In genomic region chr7:55533729-55534080, GRCh38 we compare ENCODE assay signal across 8 cellular contexts. TPM values are rescaled to one million over a fixed set of nuclear protein-coding genes. Genes with fewer than 3 reads are reported as not detected.
DNase-seq lines count a peak whose midpoint lies in the region; ATAC-seq, FAIRE-seq and TF ChIP-seq lines count a peak whose summit lies in the region.

No MANE protein-coding gene starts in this region.

- TF ChIP-seq RAD21 in GM12878 (IDR thresholded peaks at IDR 0.05; ENCODE audit: insufficient read depth, low read depth, low read length), result no peak

- no peak for DNase-seq in CD8-positive, alpha-beta T cell
- DNase-seq in GM12878 (ENCODE audit: low read depth, low spot score) (no peak), osteoblast (ENCODE audit: insufficient read length, low spot score, missing footprints) (no peak), activated gamma-delta T cell (lab: John Stamatoyannopoulos, UW) (no peak), iPS-NIHi7 (ENCODE audit: extremely low spot score) (no peak), posterior vena cava (ENCODE audit: low spot score) (no peak)

- FAIRE-seq in GM12878 (lab: Jason Lieb, UNC), result no peak

- H3K27me3 ChIP-seq in CD8-positive, alpha-beta T cell (ENCODE audit: insufficient read depth, low read length), result no peaks in the 10 kb centered on the region
- no peaks in the 10 kb centered on the region for H3K27me3 ChIP-seq in GM12878 (replicated peaks in 1 of 2; ENCODE audit: control insufficient read depth in 2 of 2, insufficient read depth in 2 of 2, low read length in 1 of 2)
- no peaks in the 10 kb centered on the region for H3K27me3 ChIP-seq in osteoblast (ENCODE audit: insufficient read depth, low read length)

- no peak overlapping the region for H2AFZ ChIP-seq in GM12878 (ENCODE audit: control insufficient read depth, low read depth, low read length)
- no peak overlapping the region for H2AFZ ChIP-seq in osteoblast (ENCODE audit: low read length)

- intact Hi-C loops in CD8-positive, alpha-beta T cell (cut with DNase I, micrococcal nuclease), result loop anchor here (1.0 to 5.0 kb wide), 3 partner anchors 37 to 56 kb away; no protein-coding TSS in a partner anchor
- intact Hi-C loops in GM12878 (cut with micrococcal nuclease; ENCODE audit: unreplicated experiment), result loop anchor here (1.0 kb wide), 6 partner anchors 16 to 224 kb away; partner anchors contain the start of gene LANCL2
- intact Hi-C loops in posterior vena cava (cut with DNase I), result no loop called here

- peaks cover 5% of the 10 kb centered on the region for H3K36me3 Mint-ChIP-seq in CD8-positive, alpha-beta T cell
- H3K36me3 Mint-ChIP-seq in IgD-negative memory B cell, result peaks cover 3% of the 10 kb centered on the region

- peaks cover 90% of the 10 kb centered on the region for H3K79me2 ChIP-seq in GM12878 (ENCODE audit: control insufficient read depth, insufficient read depth, low read length)
- peaks cover 78% of the 10 kb centered on the region for H3K79me2 ChIP-seq in osteoblast (ENCODE audit: insufficient read depth, low read length)

- no peak for TF ChIP-seq EP300 in GM12878 (IDR thresholded peaks at IDR 0.05; ENCODE audit: borderline replicate concordance in 1 of 2, control insufficient read depth in 1 of 2, low read depth in 2 of 2, low read length in 2 of 2)

- RAD21 ChIA-PET in GM12878 (lab: Charles Lee; ENCODE audit: unreplicated experiment), result interaction anchor here (0.8 to 12.4 kb wide), 17 partner anchors 9 to 447 kb away, joined by 3 to 245 read pairs (median 5); partner anchors contain the start of gene VOPP1

- H3K27me3 Mint-ChIP-seq in CD8-positive, alpha-beta T cell (ENCODE audit: low read depth), result no peaks in the 10 kb centered on the region
- no peaks in the 10 kb centered on the region for H3K27me3 Mint-ChIP-seq in IgD-negative memory B cell

- TF ChIP-seq POLR2A in GM12878 (IDR thresholded peaks at IDR 0.05; ENCODE audit: low read depth, low read length), result no peak

- BruUV-seq in GM12878 (replicated peaks; lab: Mats Ljungman, UMichigan), result no TSS peak

- H3K4me2 ChIP-seq in GM12878 (ENCODE audit: control insufficient read depth, insufficient read depth), result peak overlapping the region; percentile 92
- peak overlapping the region; percentile 39 for H3K4me2 ChIP-seq in osteoblast (ENCODE audit: insufficient read depth, low read length)

- H3K9me3 ChIP-seq in CD8-positive, alpha-beta T cell (ENCODE audit: low read length), result no peaks in the 10 kb centered on the region
- H3K9me3 ChIP-seq in GM12878 (replicated peaks; ENCODE audit: control insufficient read depth, insufficient read depth, low read length) (no peaks in the 10 kb centered on the region), osteoblast (ENCODE audit: low read depth, low read length) (no peaks in the 10 kb centered on the region)

- no peak for TF ChIP-seq CTCF in CD8-positive, alpha-beta T cell (IDR thresholded peaks at IDR 0.05)
- TF ChIP-seq CTCF in GM12878 (IDR thresholded peaks at IDR 0.05 in 2 of 3, conservative IDR thresholded peaks at IDR 0.05 in 1 of 3; ENCODE audit: control insufficient read depth in 2 of 3, extremely low read depth in 1 of 3, insufficient read depth in 1 of 3, low read depth in 3 of 3, low read length in 3 of 3) (no peak), osteoblast (IDR thresholded peaks at IDR 0.05; ENCODE audit: extremely low read depth, low read depth, low read length) (no peak)

- POLR2A ChIA-PET in CD8-positive, alpha-beta T cell (lab: Charles Lee), result interaction anchor here (1.1 to 2.9 kb wide), 3 partner anchors 12 to 64 kb away, joined by 3 to 21 read pairs (median 12); partner anchors contain the start of gene VOPP1
- POLR2A ChIA-PET in GM12878 (lab: Charles Lee), result interaction anchor here (0.6 to 12.5 kb wide), 15 partner anchors 12 to 227 kb away, joined by 3 to 156 read pairs (median 14); partner anchors contain the start of gene VOPP1

- peak overlapping the region; percentile 92 for H3K9ac ChIP-seq in GM12878 (ENCODE audit: control insufficient read depth, insufficient read depth, low read length)

- H4K20me1 ChIP-seq in GM12878 (ENCODE audit: control insufficient read depth, insufficient read depth) (no peaks in the 10 kb centered on the region), osteoblast (ENCODE audit: insufficient read depth, low read length) (peaks cover 81% of the 10 kb centered on the region)

- H3K9me3 Mint-ChIP-seq in CD8-positive, alpha-beta T cell, result no peaks in the 10 kb centered on the region
- no peaks in the 10 kb centered on the region for H3K9me3 Mint-ChIP-seq in IgD-negative memory B cell

- CTCF ChIA-PET in CD8-positive, alpha-beta T cell (lab: Charles Lee), result interaction anchor here (1.2 to 2.7 kb wide), 8 partner anchors 12 to 253 kb away, joined by 3 to 8 read pairs (median 5); no protein-coding TSS in a partner anchor
- CTCF ChIA-PET in GM12878 (lab: Yijun Ruan, JAX), result interaction anchor here (1.4 to 10.5 kb wide), 14 partner anchors 10 to 224 kb away, joined by 3 to 87 read pairs (median 12); no protein-coding TSS in a partner anchor

- peaks cover 70% of the 10 kb centered on the region for H3K4me1 ChIP-seq in CD8-positive, alpha-beta T cell (ENCODE audit: insufficient read depth, low read length)
- H3K4me1 ChIP-seq in GM12878 (ENCODE audit: control insufficient read depth, insufficient read depth, low read length) (peaks cover 81% of the 10 kb centered on the region), osteoblast (ENCODE audit: insufficient read depth, low read length) (peaks cover 36% of the 10 kb centered on the region)

- H3K4me3 Mint-ChIP-seq in CD8-positive, alpha-beta T cell, result peak overlapping the region; percentile 74
- H3K4me3 Mint-ChIP-seq in IgD-negative memory B cell, result peak overlapping the region; percentile 82 to 89 (median 84)

- peak overlapping the region; percentile 21 for H3K4me3 ChIP-seq in CD8-positive, alpha-beta T cell (ENCODE audit: low read depth, low read length)
- H3K4me3 ChIP-seq in GM12878 (peak overlapping the region; percentile 55), osteoblast (ENCODE audit: insufficient read depth, low read length) (peak overlapping the region; percentile 9)

- no peaks in the 10 kb centered on the region for H3K36me3 ChIP-seq in CD8-positive, alpha-beta T cell (ENCODE audit: insufficient read depth, low read length)
- peaks cover 0 to 8% of the 10 kb centered on the region in 2 experiments; a peak in 2 of 4 replicates for H3K36me3 ChIP-seq in GM12878 (ENCODE audit: control insufficient read depth in 2 of 2, insufficient read depth in 2 of 2, low read length in 1 of 2)
- no peaks in the 10 kb centered on the region for H3K36me3 ChIP-seq in osteoblast (ENCODE audit: insufficient read depth, low read length)

- WGBS in GM12878 (ENCODE audit: insufficient coverage, insufficient replicate concordance, low lambda C conversion rate, missing lambda C conversion rate), result 0% methylated on average over 2 of the region's 2 CpGs

- no peak for ATAC-seq in CD8-positive, alpha-beta T cell
- no peak for ATAC-seq in GM12878
- no peak for ATAC-seq in HG02973 (IDR thresholded peaks at IDR 0.05; ENCODE audit: unreplicated experiment)

- H3K27ac ChIP-seq in CD8-positive, alpha-beta T cell (ENCODE audit: low read depth, low read length), result no peak overlapping the region
- H3K27ac ChIP-seq in GM12878 (ENCODE audit: control insufficient read depth, insufficient read depth), result peak overlapping the region; percentile 100
- peak overlapping the region; percentile 36 for H3K27ac ChIP-seq in osteoblast (ENCODE audit: low read depth, low read length)

- in situ Hi-C loops in GM12878 (cut with MboI), result no loop called here

- SMC1A ChIA-PET in GM12878 (lab: Charles Lee; ENCODE audit: uncharacterized antibody, unreplicated experiment), result interaction anchor here (1.1 to 15.0 kb wide), 13 partner anchors 14 to 254 kb away, joined by 3 to 354 read pairs (median 6); partner anchors contain the start of gene VOPP1

- peaks cover 92% of the 10 kb centered on the region for H3K4me1 Mint-ChIP-seq in CD8-positive, alpha-beta T cell (ENCODE audit: low read depth)
- peaks cover 76 to 94% (median 78%) of the 10 kb centered on the region in 3 donors for H3K4me1 Mint-ChIP-seq in IgD-negative memory B cell

- H3K27ac Mint-ChIP-seq in CD8-positive, alpha-beta T cell, result peak overlapping the region; percentile 97
- peak overlapping the region; percentile 95 to 100 (median 100) for H3K27ac Mint-ChIP-seq in IgD-negative memory B cell

TF ChIP-seq in GM12878, 131 proteins besides CTCF, POLR2A, EP300 and RAD21 (continues in another document):
- peak; percentile 68 for TF ChIP-seq SMARCA5 (IDR thresholded peaks at IDR 0.05)
- no peak for TF ChIP-seq IRF3 (IDR thresholded peaks at IDR 0.05)
- 0 out of 2 replicates have a peak, but pooled peaks have one; percentile 18 for TF ChIP-seq ASH2L (IDR thresholded peaks at IDR 0.05; ENCODE audit: borderline replicate concordance, low read depth)
- TF ChIP-seq NRF1 (conservative IDR thresholded peaks at IDR 0.05; ENCODE audit: low read depth, low read length), result no peak

RNA-seq across cellular contexts. Expression of gene VOPP1, which starts 38.6 kb away (rescaled TPM):
- 10 to 100 TPM; 38.7 to 38.9 TPM for total RNA-seq in CD8-positive, alpha-beta T cell
- polyA plus RNA-seq in IgD-negative memory B cell (70.2 TPM), GM12878 (2011; rRNA removed) (101 and 118 TPM in 2 replicates), GM12878 (2014; fragmentation: Illumina TruSeq; extraction: Trizol) (116 and 141 TPM in 2 replicates), GM12878 (2014; fragmentation: Nextera tagmentation; extraction: Ambion mirVana) (10 to 100 TPM; 32.8 to 78.5 TPM), GM12878 (2014; rRNA removed) (203 and 212 TPM in 2 replicates), GM12878 (2016; fragmentation: Nextera tagmentation; extraction: Ambion mirVana) (10 to 100 TPM; 54.4 to 71.5 TPM)
- total RNA-seq in GM12878 (2013; cell fraction: nucleolus; rRNA removed), result 130 and 131 TPM in 2 replicates
- total RNA-seq in GM12878 (2014; rRNA removed) (198 and 200 TPM in 2 replicates), GM12878 (2014; rRNA removed; fragmentation: Illumina TruSeq; extraction: Trizol) (135 and 144 TPM in 2 replicates), GM12878 (2021) (205 and 206 TPM in 2 replicates), osteoblast (74.6 TPM in 2 replicates), posterior vena cava (10 to 100 TPM; 47.4 to 56.7 TPM)
- polyA plus RNA-seq in GM12878 (2011; ENCODE audit: low read depth), result 123 TPM
- polyA plus RNA-seq in GM12878 (2011; cell fraction: cytosol; rRNA removed), result 103 and 118 TPM in 2 replicates
- 51.0 and 62.5 TPM in 2 replicates for polyA plus RNA-seq in GM12878 (2011; cell fraction: nucleus; rRNA removed)
- 135 and 137 TPM in 2 replicates for polyA plus RNA-seq in GM12878 (2012)
- 139 and 160 TPM in 2 replicates for polyA minus RNA-seq in GM12878 (2011; rRNA and poly(A)+ RNA removed)
- 60.1 and 81.5 TPM in 2 replicates for polyA minus RNA-seq in GM12878 (2011; cell fraction: cytosol; rRNA and poly(A)+ RNA removed)
- 37.2 and 80.3 TPM in 2 replicates for polyA minus RNA-seq in GM12878 (2011; cell fraction: nucleus; rRNA and poly(A)+ RNA removed)

Comparison
In these comparisons a context has a peak if more than half of its experiments do, and no peak if none do; other contexts are left out.
1. intact Hi-C loops: an anchor here in CD8-positive, alpha-beta T cell (1.0 to 5.0 kb wide) and GM12878 (1.0 kb wide); none called in posterior vena cava.